Comparison of ENCODE assay signal across 8 cellular contexts in the genomic region with DNA sequence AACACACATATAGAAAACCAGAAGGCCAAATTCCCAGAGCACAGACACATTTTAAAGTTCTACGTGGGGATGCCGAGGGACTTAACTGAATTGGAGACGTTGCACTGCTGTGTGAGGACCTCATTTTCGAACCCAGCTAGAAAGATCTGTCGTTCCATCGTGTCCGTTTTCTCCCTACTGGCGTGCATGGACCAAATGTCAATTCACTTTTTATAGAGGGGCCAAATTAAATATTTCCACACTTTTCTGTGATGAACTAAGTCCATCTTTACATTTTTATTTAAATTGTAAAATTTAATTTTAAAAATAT. TPM values are rescaled to one million over a fixed set of nuclear protein-coding genes. Genes with fewer than 3 reads are reported as not detected.
DNase-seq lines count a peak whose midpoint lies in the region; ATAC-seq and TF ChIP-seq lines count a peak whose summit lies in the region.

No MANE protein-coding gene starts in this region.

- peak; percentile 62 for DNase-seq in ELR (ENCODE audit: low read depth)
- no peak for DNase-seq in MM.1S
- DNase-seq in colonic mucosa, result no peak
- DNase-seq in HK-2 (ENCODE audit: unreplicated experiment), result no peak
- no peak for DNase-seq in NCI-H2196 (lab: John Stamatoyannopoulos, UW; ENCODE audit: unreplicated experiment)

- H3K27me3 ChIP-seq in MM.1S (replicated peaks; ENCODE audit: insufficient read depth, low read length) (no peaks in the 10 kb centered on the region), colonic mucosa (no peaks in the 10 kb centered on the region), neural cell (ENCODE audit: insufficient read depth, low read depth, low read length) (peaks cover 83% of the 10 kb centered on the region)

- intact Hi-C loops in colonic mucosa (cut with DNase I), result no loop called here

- H2AFZ ChIP-seq in MM.1S (ENCODE audit: low read length) (peak overlapping the region; percentile 88), neural cell (ENCODE audit: low read depth, low read length) (no peak overlapping the region)

- H3K36me3 ChIP-seq in MM.1S (replicated peaks; ENCODE audit: insufficient read depth, low read length), result no peaks in the 10 kb centered on the region
- no peaks in the 10 kb centered on the region for H3K36me3 ChIP-seq in colonic mucosa
- no peaks in the 10 kb centered on the region for H3K36me3 ChIP-seq in neural cell (ENCODE audit: insufficient read depth, low read length)

- H3K4me2 ChIP-seq in MM.1S (ENCODE audit: low read depth, low read length) (peak overlapping the region; percentile 100), neural cell (ENCODE audit: low read length) (peak overlapping the region; percentile 63)

- H3K4me1 ChIP-seq in MM.1S (ENCODE audit: low read length) (peaks cover 8% of the 10 kb centered on the region), colonic mucosa (peaks cover 22% of the 10 kb centered on the region)

- no peaks in the 10 kb centered on the region for H3K9me3 ChIP-seq in MM.1S (replicated peaks; ENCODE audit: insufficient read depth, low read length)
- no peaks in the 10 kb centered on the region for H3K9me3 ChIP-seq in colonic mucosa
- H3K9me3 ChIP-seq in neural cell (ENCODE audit: low read length), result no peaks in the 10 kb centered on the region

- TF ChIP-seq RAD21 in neural cell (conservative IDR thresholded peaks at IDR 0.05), result no peak

- ATAC-seq in HG02571 (IDR thresholded peaks at IDR 0.05; ENCODE audit: unreplicated experiment), result no peak
- ATAC-seq in GM21367 (IDR thresholded peaks at IDR 0.05; ENCODE audit: unreplicated experiment), result no peak

- no peak for TF ChIP-seq EP300 in neural cell (conservative IDR thresholded peaks at IDR 0.05; ENCODE audit: poor library complexity, severe bottlenecking)

- H3K79me2 ChIP-seq in MM.1S (ENCODE audit: low read length) (peaks cover 65% of the 10 kb centered on the region), neural cell (replicated peaks; ENCODE audit: insufficient read depth, low read length) (peaks cover 25% of the 10 kb centered on the region)

- H3K27ac ChIP-seq in MM.1S (ENCODE audit: low read length) (peak overlapping the region; percentile 99), colonic mucosa (peak overlapping the region; percentile 99), neural cell (ENCODE audit: low read length) (no peak overlapping the region)

- H4K20me1 ChIP-seq in MM.1S (ENCODE audit: insufficient read depth, low read length) (no peaks in the 10 kb centered on the region), neural cell (ENCODE audit: insufficient read depth) (peaks cover 5% of the 10 kb centered on the region)

- H3F3A ChIP-seq in MM.1S (ENCODE audit: insufficient read depth, low read length) (peaks cover 18% of the 10 kb centered on the region), neural cell (ENCODE audit: insufficient read depth, low read length, poor library complexity, severe bottlenecking) (peaks cover 4% of the 10 kb centered on the region)

- H3K4me3 ChIP-seq in MM.1S (ENCODE audit: low read length) (peak overlapping the region; percentile 92), colonic mucosa (peak overlapping the region; percentile 87), neural cell (ENCODE audit: low read length) (peak overlapping the region; percentile 75)

- H3K9ac ChIP-seq in MM.1S (ENCODE audit: low read length) (peak overlapping the region; percentile 93), colonic mucosa (ENCODE audit: low read depth in 2 of 2, low read length in 2 of 2) (peak overlapping the region; percentile 74 to 97), neural cell (ENCODE audit: low read length) (no peak overlapping the region)

- H3K9me2 ChIP-seq in MM.1S (replicated peaks; ENCODE audit: insufficient read depth, low read length) (no peaks in the 10 kb centered on the region), neural cell (ENCODE audit: insufficient read depth, low read length) (no peaks in the 10 kb centered on the region)

- TF ChIP-seq CTCF in MM.1S (IDR thresholded peaks at IDR 0.05; ENCODE audit: low read length) (no peak), colonic mucosa (IDR thresholded peaks at IDR 0.05) (no peak), neural cell (IDR thresholded peaks at IDR 0.05; ENCODE audit: poor library complexity, severe bottlenecking) (no peak)

TF ChIP-seq in neural cell, 6 proteins besides CTCF, POLR2A, EP300 and RAD21:
- no peak for TF ChIP-seq POLR2AphosphoS5 (IDR thresholded peaks at IDR 0.05)
- no peak for TF ChIP-seq EZH2 (IDR thresholded peaks at IDR 0.05; ENCODE audit: borderline replicate concordance, insufficient read depth, low read length, poor library complexity, severe bottlenecking)
- TF ChIP-seq SMC3 (conservative IDR thresholded peaks at IDR 0.05; ENCODE audit: poor library complexity), result no peak
- no peak for TF ChIP-seq MXI1 (conservative IDR thresholded peaks at IDR 0.05; ENCODE audit: poor library complexity, severe bottlenecking)
- no peak for TF ChIP-seq TAF1 (IDR thresholded peaks at IDR 0.05; ENCODE audit: low read depth)
- TF ChIP-seq REST (IDR thresholded peaks at IDR 0.05; ENCODE audit: borderline replicate concordance), result no peak

RNA-seq across cellular contexts. Expression of gene TSHZ1, which starts 0.7 kb away (rescaled TPM):
- total RNA-seq in colonic mucosa, result 10 to 100 TPM; 16.6 to 34.3 TPM
- polyA plus RNA-seq in neural cell, result 0.40 and 1.1 TPM in 2 replicates
- 0.93 and 1.5 TPM in 2 replicates for polyA minus RNA-seq in neural cell

RNA-seq across cellular contexts. Expression of gene PTGR3, which starts 1.0 kb away (rescaled TPM):
- total RNA-seq in colonic mucosa, result 10 to 100 TPM; 43.4 to 59.1 TPM
- 2.9 and 5.9 TPM in 2 replicates for polyA plus RNA-seq in neural cell
- polyA minus RNA-seq in neural cell, result 3.7 and 5.8 TPM in 2 replicates
